Comparison of ENCODE assay signal across 13 cellular contexts in the genomic region with DNA sequence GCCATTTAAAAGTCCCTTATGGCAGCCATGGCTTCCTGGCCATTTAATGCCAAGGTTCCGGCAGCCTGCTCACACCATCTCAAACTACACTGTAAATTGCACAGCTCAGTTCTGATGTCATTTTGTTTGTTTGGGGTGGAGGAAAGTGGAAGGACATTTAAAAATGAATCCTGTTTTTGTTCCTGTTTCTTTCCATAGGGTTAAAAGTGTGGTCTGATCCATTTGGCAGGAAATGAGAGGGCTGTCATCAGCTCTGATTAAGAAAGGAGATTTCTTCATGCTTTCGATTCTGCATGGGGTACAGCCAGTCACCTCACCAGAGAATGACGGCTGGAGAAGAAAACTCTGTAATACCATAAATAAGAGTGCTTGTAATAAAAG.
A peak's percentile ranks its signal among the peaks of the same experiment; 100 is the strongest.
DNase-seq lines count a peak whose midpoint lies in the region; ATAC-seq and TF ChIP-seq lines count a peak whose summit lies in the region.
"Had no signal": no experiment of that assay in that cellular context is flagged by ENCODE, and none has a peak within 500 bp of the region (broad histone marks: within the 10 kb centered on the region; RNA-seq: fewer than 3 reads in every experiment).

No MANE protein-coding gene starts in this region.

- ATAC-seq in GM18511 (IDR thresholded peaks at IDR 0.05; ENCODE audit: unreplicated experiment) (no peak), HG03571 (IDR thresholded peaks at IDR 0.05; ENCODE audit: unreplicated experiment) (no peak), HG03196 (IDR thresholded peaks at IDR 0.05; ENCODE audit: unreplicated experiment) (no peak)
- ATAC-seq: SK-N-SH treated with all-trans-retinoic acid at 6 μM for 48 hours had no signal

- peaks cover 19% of the 10 kb centered on the region for H3K36me3 Mint-ChIP-seq in nephron progenitor cell (ENCODE audit: low read depth)

- H3K4me1 Mint-ChIP-seq in nephron progenitor cell = peaks cover 12% of the 10 kb centered on the region
- H3K4me1 Mint-ChIP-seq: immature natural killer cell had no signal

- no peaks in the 10 kb centered on the region for H3K27me3 Mint-ChIP-seq in nephron progenitor cell (ENCODE audit: low read depth, poor library complexity)

- no peaks in the 10 kb centered on the region for H3K9me3 Mint-ChIP-seq in nephron progenitor cell
- H3K9me3 Mint-ChIP-seq: immature natural killer cell had no signal

- peak overlapping the region; percentile 40 for H3K27ac ChIP-seq in epithelial cell of prostate

- TF ChIP-seq CTCF in nephron progenitor cell (IDR thresholded peaks at IDR 0.05) = no peak

- DNase-seq in COLO668 (lab: John Stamatoyannopoulos, UW; ENCODE audit: unreplicated experiment) = peak; percentile 30
- peak; percentile 58 for DNase-seq in NOMO-1 treated with dmso at 0.1 percent for 144 hours (lab: John Stamatoyannopoulos, UW; ENCODE audit: unreplicated experiment)
- DNase-seq in epithelial cell of prostate (ENCODE audit: low read depth, low spot score) = no peak
- DNase-seq in nephron progenitor cell = no peak
- no peak for DNase-seq in activated naive CD4-positive, alpha-beta T cell (lab: John Stamatoyannopoulos, UW)
- DNase-seq: cortex of kidney, immature natural killer cell, NCI-H2171 treated with DMSO at 0.1 percent for 48 hours, posterior cingulate gyrus had no signal

- H3K27ac Mint-ChIP-seq in nephron progenitor cell = peak overlapping the region; percentile 53
- H3K27ac Mint-ChIP-seq: immature natural killer cell had no signal

- H3K4me3 Mint-ChIP-seq in nephron progenitor cell = no peak overlapping the region
- H3K4me3 Mint-ChIP-seq: immature natural killer cell had no signal

Comparison
In these comparisons a context has a peak if more than half of its experiments do, and no peak if none do; other contexts are left out.
1. DNase-seq: peak in COLO668 (single experiment) and NOMO-1 treated with dmso at 0.1 percent for 144 hours (single experiment); none in epithelial cell of prostate (single experiment), nephron progenitor cell (single experiment) and activated naive CD4-positive, alpha-beta T cell (0 of 4).